8 cellular contexts compared by ENCODE assay signal in genomic region chr3:157239082-157239704, GRCh38.
DNase-seq lines count a peak whose midpoint lies in the region; ATAC-seq and TF ChIP-seq lines count a peak whose summit lies in the region.

No MANE protein-coding gene starts in this region.

- H3K4me1 ChIP-seq in SJCRH30 (peaks cover 5% of the 10 kb centered on the region; the same call in 1 of the 2 replicates), heart left ventricle (peaks cover 0 to 14% (median 0%) of the 10 kb centered on the region in 12 donors), vagina (no peaks in the 10 kb centered on the region)

- no peak overlapping the region for H3K4me3 Mint-ChIP-seq in activated naive CD4-positive, alpha-beta T cell treated with anti-CD3 and anti-CD28 coated beads, Interleukin-2, amount 10 ng/mL, durations not matched to agents 7 days and 5 days

- no peaks in the 10 kb centered on the region for H3K27me3 Mint-ChIP-seq in activated naive CD4-positive, alpha-beta T cell treated with anti-CD3 and anti-CD28 coated beads, Interleukin-2, amount 10 ng/mL, durations not matched to agents 7 days and 5 days

- no peak overlapping the region for H3K4me3 ChIP-seq in SJCRH30
- H3K4me3 ChIP-seq in heart left ventricle, result no peak overlapping the region
- H3K4me3 ChIP-seq in vagina, result no peak overlapping the region

- no peaks in the 10 kb centered on the region for H3K9me3 ChIP-seq in SJCRH30 (replicated peaks)
- no peaks in the 10 kb centered on the region for H3K9me3 ChIP-seq in heart left ventricle
- H3K9me3 ChIP-seq in vagina, result no peaks in the 10 kb centered on the region

- peak; percentile 62 for DNase-seq in GDM1 (lab: John Stamatoyannopoulos, UW)
- DNase-seq in HuH-7.5 (ENCODE audit: low spot score), result peak; percentile 15
- peak; percentile 75 to 78 for DNase-seq in SJCRH30
- peak; percentile 85 for DNase-seq in activated naive CD4-positive, alpha-beta T cell treated with anti-CD3 and anti-CD28 coated beads, Interleukin-2, amount 10 ng/mL, durations not matched to agents 7 days and 5 days
- DNase-seq in heart left ventricle, result peak; percentile 58 to 74 (median 64)
- DNase-seq in retina, result peak; percentile 11
- no peak for DNase-seq in vagina (ENCODE audit: extremely low spot score in 2 of 2)

- peak overlapping the region; percentile 54 for H3K27ac ChIP-seq in SJCRH30
- no peak overlapping the region for H3K27ac ChIP-seq in heart left ventricle
- H3K27ac ChIP-seq in vagina, result no peak overlapping the region

- H3K9me3 Mint-ChIP-seq in activated naive CD4-positive, alpha-beta T cell treated with anti-CD3 and anti-CD28 coated beads, Interleukin-2, amount 10 ng/mL, durations not matched to agents 7 days and 5 days, result no peaks in the 10 kb centered on the region

- CTCF ChIA-PET in activated naive CD4-positive, alpha-beta T cell treated with anti-CD3 and anti-CD28 coated beads, Interleukin-2, amount 10 ng/mL, durations not matched to agents 7 days and 5 days (lab: Charles Lee), result interaction anchor here (0.7 to 3.3 kb wide), 9 partner anchors 11 to 102 kb away, joined by 3 to 14 read pairs (median 3); no protein-coding TSS in a partner anchor

- intact Hi-C loops in heart left ventricle (cut with DNase I), result loop anchor here in 1 of 10 donors (2.0 kb wide), 1 partner anchor 34 kb away; no protein-coding TSS in a partner anchor
- intact Hi-C loops in vagina (cut with DNase I), result no loop called here

- WGBS in heart left ventricle, 4 donors, result 35 to 42% (median 36%) methylated on average over 5 of the region's 5 CpGs

- H3K27ac Mint-ChIP-seq in activated naive CD4-positive, alpha-beta T cell treated with anti-CD3 and anti-CD28 coated beads, Interleukin-2, amount 10 ng/mL, durations not matched to agents 7 days and 5 days, result no peak overlapping the region

- H3K4me1 Mint-ChIP-seq in activated naive CD4-positive, alpha-beta T cell treated with anti-CD3 and anti-CD28 coated beads, Interleukin-2, amount 10 ng/mL, durations not matched to agents 7 days and 5 days, result no peaks in the 10 kb centered on the region

- ATAC-seq in GM21619 (IDR thresholded peaks at IDR 0.05; ENCODE audit: unreplicated experiment) (peak; percentile 100), heart left ventricle (peak; percentile 83 to 96 (median 91))

- TF ChIP-seq POLR2A in heart left ventricle (IDR thresholded peaks at IDR 0.05) (no peak), vagina (IDR thresholded peaks at IDR 0.05) (no peak)

- H3K36me3 Mint-ChIP-seq in activated naive CD4-positive, alpha-beta T cell treated with anti-CD3 and anti-CD28 coated beads, Interleukin-2, amount 10 ng/mL, durations not matched to agents 7 days and 5 days, result no peaks in the 10 kb centered on the region

- H3K27me3 ChIP-seq in SJCRH30, result no peaks in the 10 kb centered on the region
- no peaks in the 10 kb centered on the region for H3K27me3 ChIP-seq in heart left ventricle
- no peaks in the 10 kb centered on the region for H3K27me3 ChIP-seq in vagina

- H3K36me3 ChIP-seq in SJCRH30, result no peaks in the 10 kb centered on the region
- no peaks in the 10 kb centered on the region for H3K36me3 ChIP-seq in heart left ventricle
- no peaks in the 10 kb centered on the region for H3K36me3 ChIP-seq in vagina

- TF ChIP-seq CTCF in heart left ventricle (IDR thresholded peaks at IDR 0.05) (peak; percentile 53 to 82 (median 64)), vagina (IDR thresholded peaks at IDR 0.05) (peak in 1 of 3 experiments; percentile 9)

Comparison
In these comparisons a context has a peak if more than half of its experiments do, and no peak if none do; other contexts are left out.
1. DNase-seq: peak in GDM1 (single experiment), HuH-7.5 (single experiment), SJCRH30 (2 of 2), activated naive CD4-positive, alpha-beta T cell treated with anti-CD3 and anti-CD28 coated beads, Interleukin-2, amount 10 ng/mL, durations not matched to agents 7 days and 5 days (single experiment), heart left ventricle (5 of 5) and retina (single experiment); none in vagina (0 of 2).